Comparison of ENCODE assay signal across 1 cellular context in the genomic region with DNA sequence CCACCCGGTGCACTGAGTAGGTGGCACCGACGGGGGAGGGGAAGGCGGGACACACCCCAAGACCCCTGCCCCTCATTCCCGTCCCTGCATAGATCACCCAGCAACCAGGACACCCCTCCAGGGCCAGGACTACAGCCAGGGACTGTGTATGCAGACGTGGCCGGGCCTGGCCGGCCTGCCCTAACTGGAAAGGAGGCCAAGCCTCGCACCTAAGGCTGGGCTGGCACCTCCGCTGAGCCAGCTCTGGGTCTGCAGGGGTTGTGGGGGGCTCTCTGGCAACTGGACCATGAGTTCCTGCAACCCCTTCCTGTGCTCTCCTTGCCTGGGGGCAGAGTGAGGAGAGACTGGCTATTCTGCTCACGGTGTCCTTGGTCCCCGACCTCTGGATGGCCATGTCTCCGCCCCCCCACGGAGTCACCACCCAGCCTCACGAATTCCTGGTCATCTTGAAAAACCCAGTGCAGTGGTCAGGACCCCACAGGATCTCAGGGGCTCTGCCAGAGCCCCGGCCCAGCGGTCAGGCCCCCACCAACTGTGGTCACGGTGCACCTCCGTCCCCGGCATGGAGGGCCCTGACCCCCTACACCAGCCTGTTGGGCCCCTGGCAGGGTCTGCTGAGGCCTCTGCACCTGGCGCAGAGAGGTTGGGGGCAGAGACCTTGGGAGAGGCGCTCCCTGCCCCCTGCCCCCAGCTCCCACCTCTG.
TF ChIP-seq lines count a peak whose summit lies in the region.

No MANE protein-coding gene starts in this region.

TF ChIP-seq in HepG2, 621 proteins besides CTCF, POLR2A, EP300 and RAD21 (continued from another document):
- TF ChIP-seq CSRNP1 (CRISPR knock-in tag; IDR thresholded peaks at IDR 0.05) (no peak), JDP2 (CRISPR knock-in tag; IDR thresholded peaks at IDR 0.05; ENCODE audit: borderline replicate concordance) (no peak), PATZ1 (CRISPR knock-in tag; IDR thresholded peaks at IDR 0.05) (no peak), PITX1 (CRISPR knock-in tag; IDR thresholded peaks at IDR 0.05) (peak; percentile 21; the same call in 1 of the 2 replicates), MTF2 (CRISPR knock-in tag; IDR thresholded peaks at IDR 0.05; ENCODE audit: borderline replicate concordance) (no peak), TBX2 (CRISPR knock-in tag; IDR thresholded peaks at IDR 0.05; ENCODE audit: borderline replicate concordance) (no peak), AGO2 (optimal IDR thresholded peaks at IDR 0.05; ENCODE audit: low read depth, low read length) (no peak), ATM (IDR thresholded peaks at IDR 0.05; ENCODE audit: borderline replicate concordance) (no peak)
TF ChIP-seq in HepG2: peak in this region for 15.
